Comparison of ENCODE assay signal across 8 cellular contexts in genomic region chr10:79556961-79557360, GRCh38. TPM values are rescaled to one million over a fixed set of nuclear protein-coding genes. Genes with fewer than 3 reads are reported as not detected.
"Had no signal": no experiment of that assay in that cellular context is flagged by ENCODE, and none has a peak within 500 bp of the region (broad histone marks: within the 10 kb centered on the region; RNA-seq: fewer than 3 reads in every experiment).

No MANE protein-coding gene starts in this region.

RNA-seq across cellular contexts. Expression of gene SFTPA2, which starts 3.2 kb away (rescaled TPM):
- total RNA-seq: activated CD4-positive, alpha-beta memory T cell treated with anti-CD3 and anti-CD28 coated beads, Interleukin-2, amount 10 ng/mL, durations not matched to agents 7 days and 5 days; activated CD4-positive, alpha-beta T cell treated with anti-CD3 and anti-CD28 coated beads for 36 hours; activated CD4-positive, alpha-beta T cell treated with anti-CD3 and anti-CD28 coated beads, Interleukin-2, amount 10 ng/mL, durations not matched to agents 7 days and 5 days; activated CD8-positive, alpha-beta memory T cell treated with anti-CD3 and anti-CD28 coated beads, Interleukin-2, amount 10 ng/mL, durations not matched to agents 7 days and 5 days; activated CD8-positive, alpha-beta T cell treated with anti-CD3 and anti-CD28 coated beads, Interleukin-2, amount 10 ng/mL, durations not matched to agents 7 days and 5 days; activated naive CD8-positive, alpha-beta T cell treated with anti-CD3 and anti-CD28 coated beads, Interleukin-2, amount 10 ng/mL, durations not matched to agents 7 days and 5 days; activated T-helper 2 cell treated with anti-CD3 and anti-CD28 coated beads, Interferon-gamma antibody, Interleukin-2, Interleukin-4, amounts not matched to agents 10 μg/mL and 5 μg/mL and 100 μg/mL, durations not matched to agents 14 hours and 24 hours and 36 hours; ascending aorta had no signal

RNA-seq across cellular contexts. Expression of gene SFTPA1, which starts 53.8 kb away (rescaled TPM):
- total RNA-seq: activated CD4-positive, alpha-beta memory T cell treated with anti-CD3 and anti-CD28 coated beads, Interleukin-2, amount 10 ng/mL, durations not matched to agents 7 days and 5 days; activated CD4-positive, alpha-beta T cell treated with anti-CD3 and anti-CD28 coated beads for 36 hours; activated CD4-positive, alpha-beta T cell treated with anti-CD3 and anti-CD28 coated beads, Interleukin-2, amount 10 ng/mL, durations not matched to agents 7 days and 5 days; activated CD8-positive, alpha-beta memory T cell treated with anti-CD3 and anti-CD28 coated beads, Interleukin-2, amount 10 ng/mL, durations not matched to agents 7 days and 5 days; activated CD8-positive, alpha-beta T cell treated with anti-CD3 and anti-CD28 coated beads, Interleukin-2, amount 10 ng/mL, durations not matched to agents 7 days and 5 days; activated naive CD8-positive, alpha-beta T cell treated with anti-CD3 and anti-CD28 coated beads, Interleukin-2, amount 10 ng/mL, durations not matched to agents 7 days and 5 days; activated T-helper 2 cell treated with anti-CD3 and anti-CD28 coated beads, Interferon-gamma antibody, Interleukin-2, Interleukin-4, amounts not matched to agents 10 μg/mL and 5 μg/mL and 100 μg/mL, durations not matched to agents 14 hours and 24 hours and 36 hours; ascending aorta had no signal
